ENCODE assay signal across 16 cellular contexts in the genomic region with DNA sequence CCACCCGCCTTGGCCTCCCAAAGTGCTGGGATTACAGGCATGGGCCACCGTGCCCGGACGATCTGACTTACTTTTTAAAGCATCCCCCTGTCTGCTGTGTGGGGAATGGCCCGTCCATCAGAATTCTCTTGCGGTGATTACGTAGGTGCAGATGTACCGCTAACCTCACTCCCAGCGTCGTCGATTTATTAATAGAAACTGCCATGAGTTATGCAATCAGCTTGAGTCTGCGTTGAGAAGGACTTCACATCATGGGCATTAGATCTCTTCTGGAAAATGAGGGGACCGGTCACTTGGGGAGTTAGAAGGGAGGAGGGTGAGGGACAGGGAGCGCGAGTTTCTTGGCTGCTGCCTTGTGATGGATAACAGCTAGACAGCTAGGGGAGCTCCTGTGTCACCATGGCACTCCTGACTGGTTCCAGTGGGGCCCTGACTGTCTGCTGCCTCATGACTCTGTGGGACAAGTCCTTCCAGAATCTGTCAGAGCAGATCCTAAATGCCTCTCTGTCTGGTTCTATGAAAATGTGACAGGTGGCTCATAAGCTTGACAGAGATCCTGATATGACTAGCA. TPM values are rescaled to one million over a fixed set of nuclear protein-coding genes. Genes with fewer than 3 reads are reported as not detected.
DNase-seq lines count a peak whose midpoint lies in the region; ATAC-seq, FAIRE-seq and TF ChIP-seq lines count a peak whose summit lies in the region.
"Had no signal": no experiment of that assay in that cellular context is flagged by ENCODE, and none has a peak within 500 bp of the region (broad histone marks: within the 10 kb centered on the region; RNA-seq: fewer than 3 reads in every experiment).

No MANE protein-coding gene starts in this region.

- H3K27ac ChIP-seq in pancreas (peak overlapping the region in 3 of 4 donors; percentile 28 to 61 (median 53)), upper lobe of right lung (no peak overlapping the region), hepatocyte (no peak overlapping the region)
- H3K27ac ChIP-seq: thoracic aorta had no signal

- DNase-seq in LNCaP clone FGC (ENCODE audit: low read depth): peak; percentile 67
- DNase-seq in WTC11 (ENCODE audit: low spot score): no peak
- peak; percentile 41 for DNase-seq in left cardiac atrium
- peak in 1 of 6 donors; percentile 24 for DNase-seq in pancreas
- no peak for DNase-seq in upper lobe of right lung
- no peak for DNase-seq in activated T-helper 1 cell treated with anti-CD3 and anti-CD28 coated beads, Interleukin-12 subunit alpha, Interleukin-12 subunit beta, Interleukin-2, Interleukin-4 antibody, amounts not matched to agents 30 ng/mL and 10 ng/mL and 1 ng/mL, durations not matched to agents 14 hours and 24 hours and 36 hours (ENCODE audit: low spot score)
- DNase-seq in SKM-1 treated with dmso at 0.1 percent for 144 hours (lab: John Stamatoyannopoulos, UW; ENCODE audit: unreplicated experiment): no peak
- DNase-seq in hepatocyte (ENCODE audit: low spot score): no peak
- DNase-seq: activated CD4-positive, alpha-beta T cell treated with anti-CD3 and anti-CD28 coated beads for 4 hours; DND-41; KG1; NCI-H1694 treated with DMSO at 0.1 percent for 48 hours; posterior cingulate gyrus had no signal

- no peak overlapping the region for H2AFZ ChIP-seq in hepatocyte

- H3K4me1 Mint-ChIP-seq in WTC11: no peaks in the 10 kb centered on the region
- H3K4me1 Mint-ChIP-seq in activated T-helper 1 cell treated with anti-CD3 and anti-CD28 coated beads, Interleukin-12 subunit alpha, Interleukin-12 subunit beta, Interleukin-2, Interleukin-4 antibody, amounts not matched to agents 30 ng/mL and 10 ng/mL and 1 ng/mL, durations not matched to agents 14 hours and 24 hours and 36 hours (ENCODE audit: low read depth): no peaks in the 10 kb centered on the region

- no peaks in the 10 kb centered on the region for H3K9me3 Mint-ChIP-seq in WTC11
- H3K9me3 Mint-ChIP-seq in activated T-helper 1 cell treated with anti-CD3 and anti-CD28 coated beads, Interleukin-12 subunit alpha, Interleukin-12 subunit beta, Interleukin-2, Interleukin-4 antibody, amounts not matched to agents 30 ng/mL and 10 ng/mL and 1 ng/mL, durations not matched to agents 14 hours and 24 hours and 36 hours: no peaks in the 10 kb centered on the region

- H3K27ac Mint-ChIP-seq in WTC11: peak overlapping the region; percentile 23; the same call in 1 of the 2 replicates
- H3K27ac Mint-ChIP-seq in activated T-helper 1 cell treated with anti-CD3 and anti-CD28 coated beads, Interleukin-12 subunit alpha, Interleukin-12 subunit beta, Interleukin-2, Interleukin-4 antibody, amounts not matched to agents 30 ng/mL and 10 ng/mL and 1 ng/mL, durations not matched to agents 14 hours and 24 hours and 36 hours: no peak overlapping the region
- H3K27ac Mint-ChIP-seq: B cell had no signal

- no peaks in the 10 kb centered on the region for H3K27me3 Mint-ChIP-seq in WTC11 (ENCODE audit: low read depth)
- H3K27me3 Mint-ChIP-seq in activated T-helper 1 cell treated with anti-CD3 and anti-CD28 coated beads, Interleukin-12 subunit alpha, Interleukin-12 subunit beta, Interleukin-2, Interleukin-4 antibody, amounts not matched to agents 30 ng/mL and 10 ng/mL and 1 ng/mL, durations not matched to agents 14 hours and 24 hours and 36 hours (ENCODE audit: insufficient read depth): no peaks in the 10 kb centered on the region
- H3K27me3 Mint-ChIP-seq: B cell had no signal

- H4K20me1 ChIP-seq in hepatocyte (ENCODE audit: insufficient read depth, poor library complexity, severe bottlenecking): no peaks in the 10 kb centered on the region

- H3K4me1 ChIP-seq in pancreas (peaks cover 5 to 26% (median 13%) of the 10 kb centered on the region in 3 donors), upper lobe of right lung (peaks cover 23% of the 10 kb centered on the region), hepatocyte (ENCODE audit: insufficient read depth) (peaks cover 10% of the 10 kb centered on the region)

- intact Hi-C loops in left cardiac atrium (cut with DNase I) (loop anchor here in 1 of 2 donors (2.0 kb wide), 1 partner anchor 41 kb away; no protein-coding TSS in a partner anchor), pancreas (cut with DNase I) (no loop called here), upper lobe of right lung (cut with DNase I) (no loop called here)
- intact Hi-C loops in activated T-helper 1 cell treated with anti-CD3 and anti-CD28 coated beads, Interleukin-12 subunit alpha, Interleukin-12 subunit beta, Interleukin-2, Interleukin-4 antibody, amounts not matched to agents 30 ng/mL and 10 ng/mL and 1 ng/mL, durations not matched to agents 14 hours and 24 hours and 36 hours (cut with micrococcal nuclease): no loop called here

- H3K36me3 Mint-ChIP-seq in WTC11: peaks cover 21% of the 10 kb centered on the region
- H3K36me3 Mint-ChIP-seq in activated T-helper 1 cell treated with anti-CD3 and anti-CD28 coated beads, Interleukin-12 subunit alpha, Interleukin-12 subunit beta, Interleukin-2, Interleukin-4 antibody, amounts not matched to agents 30 ng/mL and 10 ng/mL and 1 ng/mL, durations not matched to agents 14 hours and 24 hours and 36 hours (ENCODE audit: low read depth): no peaks in the 10 kb centered on the region

- CTCF ChIA-PET in WTC11 (lab: Charles Lee): interaction anchor here (1.1 to 2.5 kb wide), 5 partner anchors 11 to 81 kb away, joined by 3 to 9 read pairs (median 3); no protein-coding TSS in a partner anchor

- 31 to 39% methylated on average over 15 of the region's 15 CpGs for whole genome bisulfite sequencing in pancreas, 2 donors
- WGBS in hepatocyte (ENCODE audit: low lambda C conversion rate, missing lambda C conversion rate): 91% methylated on average over 15 of the region's 15 CpGs

- peaks cover 53% of the 10 kb centered on the region for H3K79me2 ChIP-seq in hepatocyte

- no peak for ATAC-seq in WTC11
- peak; percentile 50 to 58 for ATAC-seq in left cardiac atrium
- peak; percentile 46 to 72 (median 52) for ATAC-seq in pancreas
- ATAC-seq in upper lobe of right lung: no peak

- no peak for FAIRE-seq in pancreas (lab: Jason Lieb, UNC)
- FAIRE-seq: colon had no signal

- POLR2A ChIA-PET in WTC11 (lab: Charles Lee): no interaction called here

- 0 out of 2 replicates have a peak, but pooled peaks have one; percentile 5 for TF ChIP-seq CTCF in LNCaP clone FGC (IDR thresholded peaks at IDR 0.05; ENCODE audit: control insufficient read depth, extremely low read depth, insufficient read depth)
- no peak for TF ChIP-seq CTCF in WTC11 (IDR thresholded peaks at IDR 0.05)
- TF ChIP-seq CTCF in pancreas (IDR thresholded peaks at IDR 0.05): no peak
- TF ChIP-seq CTCF in upper lobe of right lung (IDR thresholded peaks at IDR 0.05): no peak
- TF ChIP-seq CTCF in hepatocyte (IDR thresholded peaks at IDR 0.05; ENCODE audit: poor library complexity): no peak

- H3K4me2 ChIP-seq in hepatocyte: no peak overlapping the region

- H3K36me3 ChIP-seq in pancreas (peaks cover 0 to 12% (median 0%) of the 10 kb centered on the region in 3 donors), upper lobe of right lung (peaks cover 16% of the 10 kb centered on the region), hepatocyte (replicated peaks; ENCODE audit: insufficient read depth, low read depth) (no peaks in the 10 kb centered on the region)

- H3K4me3 Mint-ChIP-seq in WTC11: no peak overlapping the region
- no peak overlapping the region for H3K4me3 Mint-ChIP-seq in activated T-helper 1 cell treated with anti-CD3 and anti-CD28 coated beads, Interleukin-12 subunit alpha, Interleukin-12 subunit beta, Interleukin-2, Interleukin-4 antibody, amounts not matched to agents 30 ng/mL and 10 ng/mL and 1 ng/mL, durations not matched to agents 14 hours and 24 hours and 36 hours
- H3K4me3 Mint-ChIP-seq: B cell had no signal

- H3K4me3 ChIP-seq in LNCaP clone FGC (ENCODE audit: low read depth, low read length): no peak overlapping the region
- H3K4me3 ChIP-seq in pancreas: no peak overlapping the region
- H3K4me3 ChIP-seq in upper lobe of right lung: no peak overlapping the region
- H3K4me3 ChIP-seq in hepatocyte: no peak overlapping the region
- H3K4me3 ChIP-seq: thoracic aorta had no signal

- H3K9me3 ChIP-seq in pancreas (no peaks in the 10 kb centered on the region), upper lobe of right lung (no peaks in the 10 kb centered on the region), hepatocyte (ENCODE audit: low read depth) (no peaks in the 10 kb centered on the region)
- H3K9me3 ChIP-seq: thoracic aorta had no signal

- no peaks in the 10 kb centered on the region for H3K9me2 ChIP-seq in hepatocyte (replicated peaks; ENCODE audit: insufficient read depth)

- H3K27me3 ChIP-seq in pancreas: no peaks in the 10 kb centered on the region
- no peaks in the 10 kb centered on the region for H3K27me3 ChIP-seq in upper lobe of right lung
- H3K27me3 ChIP-seq in hepatocyte: no peaks in the 10 kb centered on the region

TF ChIP-seq in WTC11, 78 proteins besides CTCF, POLR2A, EP300 and RAD21 (continues in another document):
- TF ChIP-seq OVOL2 (CRISPR knock-in tag; IDR thresholded peaks at IDR 0.05; ENCODE audit: borderline replicate concordance): no peak
- TF ChIP-seq NFYB (CRISPR knock-in tag; conservative IDR thresholded peaks at IDR 0.05; ENCODE audit: low read depth): no peak
- no peak for TF ChIP-seq RORB (CRISPR knock-in tag; IDR thresholded peaks at IDR 0.05)
- no peak for TF ChIP-seq ZNF416 (CRISPR knock-in tag; IDR thresholded peaks at IDR 0.05)

RNA-seq across cellular contexts. Expression of a gene that starts 35.2 kb away (rescaled TPM):
- total RNA-seq in WTC11 (2021) (151 to 178 TPM (median 169 TPM) in 3 replicates), left cardiac atrium (100 to 1,000 TPM in 1 of 2 donors, 10 to 100 TPM in 1; 60.6 to 128 TPM), pancreas (10 to 100 TPM; 29.7 to 71.6 (median 41.7) TPM), upper lobe of right lung (232 TPM), hepatocyte (102 and 106 TPM in 2 replicates)
- polyA plus RNA-seq in pancreas (10 to 100 TPM; 84.2 to 99.0 TPM), hepatocyte (212 and 220 TPM in 2 replicates)
- 84.4 and 91.2 TPM in 2 replicates for total RNA-seq in activated T-helper 1 cell treated with anti-CD3 and anti-CD28 coated beads, Interleukin-12 subunit alpha, Interleukin-12 subunit beta, Interleukin-2, Interleukin-4 antibody, amounts not matched to agents 30 ng/mL and 10 ng/mL and 1 ng/mL, durations not matched to agents 14 hours and 24 hours and 36 hours

RNA-seq across cellular contexts. Expression of a gene that starts 44.2 kb away (rescaled TPM):
- total RNA-seq in WTC11 (2021) (20.1 to 23.0 TPM (median 21.9 TPM) in 3 replicates), left cardiac atrium (10 to 100 TPM; 63.5 to 98.3 TPM), pancreas (10 to 100 TPM; 29.5 to 38.7 (median 33.6) TPM), upper lobe of right lung (43.9 TPM), hepatocyte (40.6 and 50.7 TPM in 2 replicates)
- polyA plus RNA-seq in pancreas (10 to 100 TPM; 71.8 to 72.0 TPM), hepatocyte (91.1 and 99.5 TPM in 2 replicates)
- total RNA-seq in activated T-helper 1 cell treated with anti-CD3 and anti-CD28 coated beads, Interleukin-12 subunit alpha, Interleukin-12 subunit beta, Interleukin-2, Interleukin-4 antibody, amounts not matched to agents 30 ng/mL and 10 ng/mL and 1 ng/mL, durations not matched to agents 14 hours and 24 hours and 36 hours: 44.3 and 49.9 TPM in 2 replicates

Comparison
In these comparisons a context has a peak if more than half of its experiments do, and no peak if none do; other contexts are left out.
1. DNase-seq: peak in LNCaP clone FGC (single experiment) and left cardiac atrium (single experiment); none in WTC11 (single experiment), upper lobe of right lung (single experiment), activated T-helper 1 cell treated with anti-CD3 and anti-CD28 coated beads, Interleukin-12 subunit alpha, Interleukin-12 subunit beta, Interleukin-2, Interleukin-4 antibody, amounts not matched to agents 30 ng/mL and 10 ng/mL and 1 ng/mL, durations not matched to agents 14 hours and 24 hours and 36 hours (single experiment), SKM-1 treated with dmso at 0.1 percent for 144 hours (single experiment) and hepatocyte (single experiment).
2. ATAC-seq: peak in left cardiac atrium (2 of 2) and pancreas (4 of 4); none in WTC11 (single experiment) and upper lobe of right lung (single experiment).
3. H3K27ac ChIP-seq: peak in pancreas (3 of 4); none in upper lobe of right lung (single experiment) and hepatocyte (single experiment).